ENCODE assay signal across 1 cellular context in genomic region chr6:122289721-122290501, GRCh38.
TF ChIP-seq lines count a peak whose summit lies in the region.

No MANE protein-coding gene starts in this region.

TF ChIP-seq in HEK293, 187 proteins besides CTCF, POLR2A, EP300 and RAD21 (continued from another document):
- TF ChIP-seq ZNF280D (tag by site-specific recombination; IDR thresholded peaks at IDR 0.05) (no peak), RBAK (tag by site-specific recombination; IDR thresholded peaks at IDR 0.05) (no peak), OSR2 (tag by site-specific recombination; IDR thresholded peaks at IDR 0.05) (0 out of 2 replicates have a peak, but pooled peaks have one; percentile 11), ZNF366 (tag by site-specific recombination; conservative IDR thresholded peaks at IDR 0.05) (no peak), ZNF654 (tag by site-specific recombination; IDR thresholded peaks at IDR 0.05; ENCODE audit: low read depth) (peak; percentile 46), ZNF157 (tag by site-specific recombination; IDR thresholded peaks at IDR 0.05) (no peak), ZNF843 (tag by site-specific recombination; IDR thresholded peaks at IDR 0.05) (0 out of 2 replicates have a peak, but pooled peaks have one; percentile 24)
- TF ChIP-seq, protein P1, sequence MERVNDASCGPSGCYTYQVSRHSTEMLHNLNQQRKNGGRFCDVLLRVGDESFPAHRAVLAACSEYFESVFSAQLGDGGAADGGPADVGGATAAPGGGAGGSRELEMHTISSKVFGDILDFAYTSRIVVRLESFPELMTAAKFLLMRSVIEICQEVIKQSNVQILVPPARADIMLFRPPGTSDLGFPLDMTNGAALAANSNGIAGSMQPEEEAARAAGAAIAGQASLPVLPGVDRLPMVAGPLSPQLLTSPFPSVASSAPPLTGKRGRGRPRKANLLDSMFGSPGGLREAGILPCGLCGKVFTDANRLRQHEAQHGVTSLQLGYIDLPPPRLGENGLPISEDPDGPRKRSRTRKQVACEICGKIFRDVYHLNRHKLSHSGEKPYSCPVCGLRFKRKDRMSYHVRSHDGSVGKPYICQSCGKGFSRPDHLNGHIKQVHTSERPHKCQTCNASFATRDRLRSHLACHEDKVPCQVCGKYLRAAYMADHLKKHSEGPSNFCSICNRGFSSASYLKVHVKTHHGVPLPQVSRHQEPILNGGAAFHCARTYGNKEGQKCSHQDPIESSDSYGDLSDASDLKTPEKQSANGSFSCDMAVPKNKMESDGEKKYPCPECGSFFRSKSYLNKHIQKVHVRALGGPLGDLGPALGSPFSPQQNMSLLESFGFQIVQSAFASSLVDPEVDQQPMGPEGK (tag by site-specific recombination; IDR thresholded peaks at IDR 0.05) = no peak
TF ChIP-seq in HEK293: peak in this region for 4.
